15 cellular contexts compared by ENCODE assay signal in the genomic region with DNA sequence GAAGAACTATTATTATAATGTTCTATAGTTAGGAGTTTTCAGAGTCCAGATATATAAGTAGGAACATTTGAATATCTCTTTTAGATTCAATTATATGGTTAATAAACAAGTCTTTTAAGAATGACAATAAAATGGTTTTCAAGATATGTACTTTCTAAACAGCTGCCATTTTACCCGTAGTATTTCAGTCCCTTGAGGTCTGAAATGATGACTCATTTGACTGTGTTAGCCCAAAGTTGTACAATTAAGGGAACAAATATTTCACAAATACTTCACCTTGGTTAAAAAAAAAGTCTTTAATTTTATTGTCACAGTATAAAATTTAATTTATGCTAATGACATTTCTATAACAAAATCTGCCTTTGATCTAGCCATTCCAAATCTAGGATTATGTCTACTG.
DNase-seq lines count a peak whose midpoint lies in the region; ATAC-seq, FAIRE-seq and TF ChIP-seq lines count a peak whose summit lies in the region.
"Had no signal": no experiment of that assay in that cellular context is flagged by ENCODE, and none has a peak within 500 bp of the region (broad histone marks: within the 10 kb centered on the region; RNA-seq: fewer than 3 reads in every experiment).

No MANE protein-coding gene starts in this region.

- no peak overlapping the region for H3K9ac ChIP-seq in IMR-90 (ENCODE audit: low read depth, low read length)

- H3K4ac ChIP-seq in IMR-90 (ENCODE audit: low read depth, low read length) = no peak overlapping the region

- H3K9me3 ChIP-seq in IMR-90 (ENCODE audit: control insufficient read depth, insufficient read depth, low read length) = no peaks in the 10 kb centered on the region
- H3K9me3 ChIP-seq: adrenal gland, lower lobe of right lung, psoas muscle had no signal

- H3K36me3 ChIP-seq in IMR-90 (ENCODE audit: control insufficient read depth, insufficient read depth, low read length) = no peaks in the 10 kb centered on the region
- no peaks in the 10 kb centered on the region for H3K36me3 ChIP-seq in bronchial epithelial cell (ENCODE audit: control insufficient read depth, insufficient read depth, low read length)
- H3K36me3 ChIP-seq: adrenal gland, lower lobe of right lung had no signal

- no peak overlapping the region for H3K23ac ChIP-seq in IMR-90 (ENCODE audit: low read depth, low read length)

- CTCF ChIA-PET in IMR-90 (lab: Yijun Ruan, JAX) = no interaction called here

- no peak overlapping the region for H4K8ac ChIP-seq in IMR-90 (ENCODE audit: low read depth in 2 of 2, low read length in 2 of 2)

- TF ChIP-seq RAD21 in IMR-90 (IDR thresholded peaks at IDR 0.05; ENCODE audit: low read length) = no peak

- H2BK20ac ChIP-seq in IMR-90 (ENCODE audit: low read depth, low read length) = no peak overlapping the region

- no peak overlapping the region for H2BK15ac ChIP-seq in IMR-90 (ENCODE audit: low read depth, low read length)

- H2AFZ ChIP-seq in IMR-90 (replicated peaks; ENCODE audit: low read length, poor library complexity) = no peak overlapping the region

- H3K4me1 ChIP-seq in IMR-90 (ENCODE audit: control insufficient read depth, insufficient read depth, low read length) = no peaks in the 10 kb centered on the region

- BruUV-seq in IMR-90 (replicated peaks; lab: Mats Ljungman, UMichigan) = no TSS peak

- H3K79me1 ChIP-seq in IMR-90 (ENCODE audit: low read depth in 1 of 2, low read length in 2 of 2) = no peaks in the 10 kb centered on the region

- in situ Hi-C loops in IMR-90 (cut with MboI; ENCODE audit: low sequenced_read_pairs) (no loop called here), GM13976 (cut with MboI; ENCODE audit: low sequenced_read_pairs, unreplicated experiment) (no loop called here)

- DNase-seq in activated CD4-positive, CD25-positive, alpha-beta regulatory T cell (lab: John Stamatoyannopoulos, UW) = no peak
- peak; percentile 35 for DNase-seq in IMR-90
- DNase-seq in bronchial epithelial cell (ENCODE audit: low read depth) = peak; percentile 33
- no peak for DNase-seq in T-helper 9 cell
- DNase-seq in GF-D8 (lab: John Stamatoyannopoulos, UW) = no peak
- DNase-seq in GM13976 (ENCODE audit: low spot score) = no peak
- DNase-seq in HPDE6-E6E7 (ENCODE audit: extremely low spot score) = no peak
- DNase-seq: adrenal gland; HFFc6; lower lobe of right lung; NCI-H1417; psoas muscle; stimulated activated naive CD8-positive, alpha-beta T cell treated with anti-CD3 and anti-CD28 coated beads, Interleukin-15, Interleukin-2, amounts not matched to agents 100 U/mL and 50 U/mL, for 24 hours had no signal

- dilution Hi-C loops in IMR-90 (cut with HindIII; ENCODE audit: low sequenced_read_pairs, unreplicated experiment) = no loop called here

- no peak overlapping the region for H2AK5ac ChIP-seq in IMR-90 (ENCODE audit: low read depth, low read length)

- H3K4me3 ChIP-seq in IMR-90 (ENCODE audit: insufficient read depth, low read depth, low read length) = no peak overlapping the region
- H3K4me3 ChIP-seq in bronchial epithelial cell (ENCODE audit: low read depth, low read length) = no peak overlapping the region
- H3K4me3 ChIP-seq: adrenal gland, lower lobe of right lung, psoas muscle had no signal

- H4K5ac ChIP-seq in IMR-90 (ENCODE audit: low read depth, low read length) = no peak overlapping the region

- H3K27me3 ChIP-seq in IMR-90 (ENCODE audit: control insufficient read depth, insufficient read depth, low read length) (peaks cover 2% of the 10 kb centered on the region; the same call in 1 of the 2 replicates), bronchial epithelial cell (ENCODE audit: control insufficient read depth, insufficient read depth, low read length) (no peaks in the 10 kb centered on the region)
- H3K27me3 ChIP-seq: adrenal gland had no signal

- POLR2A ChIA-PET in IMR-90 (lab: Charles Lee; ENCODE audit: unreplicated experiment) = no interaction called here

- H3K27ac ChIP-seq in IMR-90 (ENCODE audit: insufficient read depth, low read length) = no peak overlapping the region
- H3K27ac ChIP-seq: adrenal gland, lower lobe of right lung, psoas muscle, VCaP had no signal

- H2BK5ac ChIP-seq in IMR-90 (ENCODE audit: low read depth, low read length, poor library complexity, severe bottlenecking) = no peak overlapping the region

- no peak for TF ChIP-seq POLR2A in IMR-90 (IDR thresholded peaks at IDR 0.05; ENCODE audit: low read depth, low read length)

- intact Hi-C loops in IMR-90 (cut with micrococcal nuclease) = loop anchor here (10.0 kb wide), 1 partner anchor 474 kb away; no protein-coding TSS in a partner anchor

- H3K4me2 ChIP-seq in IMR-90 (ENCODE audit: low read depth, low read length) = no peak overlapping the region

- H4K20me1 ChIP-seq in IMR-90 (ENCODE audit: insufficient read depth, low read length) = no peaks in the 10 kb centered on the region

- no peak for TF ChIP-seq CTCF in IMR-90 (conservative IDR thresholded peaks at IDR 0.05; ENCODE audit: low read depth, low read length)
- no peak for TF ChIP-seq CTCF in bronchial epithelial cell (IDR thresholded peaks at IDR 0.05; ENCODE audit: insufficient read depth, low read length, severe bottlenecking)
- no peak for TF ChIP-seq CTCF in GM13976 (IDR thresholded peaks at IDR 0.05; ENCODE audit: borderline replicate concordance, control extremely low read depth, extremely low read depth, insufficient read depth, missing control alignments)

- ATAC-seq in activated CD4-positive, CD25-positive, alpha-beta regulatory T cell treated with anti-CD3 and anti-CD28 coated beads, Interleukin-2, amount 50 U/mL, for 24 hours = peak; percentile 28 to 50
- peak; percentile 62; the same call in 1 of the 2 replicates for ATAC-seq in IMR-90 (ENCODE audit: low read depth)
- ATAC-seq: lower lobe of right lung; psoas muscle; stimulated activated naive CD8-positive, alpha-beta T cell treated with anti-CD3 and anti-CD28 coated beads, Interleukin-15, Interleukin-2, amounts not matched to agents 100 U/mL and 50 U/mL, for 24 hours had no signal

- no peak overlapping the region for H2BK120ac ChIP-seq in IMR-90 (ENCODE audit: low read depth, low read length)

- H3K56ac ChIP-seq in IMR-90 (ENCODE audit: extremely low read depth, insufficient read depth, low read length) = no peak overlapping the region

- no CpG with 5 or more reads among the region's 1 CpG for WGBS in IMR-90 (ENCODE audit: extremely low coverage in 2 of 2, insufficient read length in 1 of 2), 2 experiments

- H3K18ac ChIP-seq in IMR-90 (ENCODE audit: low read depth, low read length) = no peak overlapping the region

- H3K14ac ChIP-seq in IMR-90 (replicated peaks; ENCODE audit: low read depth, low read length) = no peak overlapping the region

- H3K9me1 ChIP-seq in IMR-90 (ENCODE audit: insufficient read depth, low read length) = no peaks in the 10 kb centered on the region

- FAIRE-seq in bronchial epithelial cell (lab: Jason Lieb, UNC) = no peak

- H4K91ac ChIP-seq in IMR-90 (ENCODE audit: insufficient read depth, low read depth, low read length) = no peak overlapping the region

- no peak overlapping the region for H2AK9ac ChIP-seq in IMR-90 (replicated peaks; ENCODE audit: low read depth, low read length, poor library complexity)

TF ChIP-seq in IMR-90, 13 proteins besides CTCF, POLR2A, EP300 and RAD21:
- TF ChIP-seq FOS (IDR thresholded peaks at IDR 0.05; ENCODE audit: low read depth, low read length) (peak; percentile 34; the same call in 1 of the 2 replicates), SMC3 (IDR thresholded peaks at IDR 0.05; ENCODE audit: low read depth, low read length) (no peak), CEBPB (IDR thresholded peaks at IDR 0.05; ENCODE audit: low read depth, low read length) (no peak)

Comparison
In these comparisons a context has a peak if more than half of its experiments do, and no peak if none do; other contexts are left out.
1. DNase-seq: peak in IMR-90 (single experiment) and bronchial epithelial cell (single experiment); none in activated CD4-positive, CD25-positive, alpha-beta regulatory T cell (0 of 4), T-helper 9 cell (single experiment), GF-D8 (single experiment), GM13976 (single experiment) and HPDE6-E6E7 (single experiment).